ENCODE assay signal across 1 cellular context in the genomic region with DNA sequence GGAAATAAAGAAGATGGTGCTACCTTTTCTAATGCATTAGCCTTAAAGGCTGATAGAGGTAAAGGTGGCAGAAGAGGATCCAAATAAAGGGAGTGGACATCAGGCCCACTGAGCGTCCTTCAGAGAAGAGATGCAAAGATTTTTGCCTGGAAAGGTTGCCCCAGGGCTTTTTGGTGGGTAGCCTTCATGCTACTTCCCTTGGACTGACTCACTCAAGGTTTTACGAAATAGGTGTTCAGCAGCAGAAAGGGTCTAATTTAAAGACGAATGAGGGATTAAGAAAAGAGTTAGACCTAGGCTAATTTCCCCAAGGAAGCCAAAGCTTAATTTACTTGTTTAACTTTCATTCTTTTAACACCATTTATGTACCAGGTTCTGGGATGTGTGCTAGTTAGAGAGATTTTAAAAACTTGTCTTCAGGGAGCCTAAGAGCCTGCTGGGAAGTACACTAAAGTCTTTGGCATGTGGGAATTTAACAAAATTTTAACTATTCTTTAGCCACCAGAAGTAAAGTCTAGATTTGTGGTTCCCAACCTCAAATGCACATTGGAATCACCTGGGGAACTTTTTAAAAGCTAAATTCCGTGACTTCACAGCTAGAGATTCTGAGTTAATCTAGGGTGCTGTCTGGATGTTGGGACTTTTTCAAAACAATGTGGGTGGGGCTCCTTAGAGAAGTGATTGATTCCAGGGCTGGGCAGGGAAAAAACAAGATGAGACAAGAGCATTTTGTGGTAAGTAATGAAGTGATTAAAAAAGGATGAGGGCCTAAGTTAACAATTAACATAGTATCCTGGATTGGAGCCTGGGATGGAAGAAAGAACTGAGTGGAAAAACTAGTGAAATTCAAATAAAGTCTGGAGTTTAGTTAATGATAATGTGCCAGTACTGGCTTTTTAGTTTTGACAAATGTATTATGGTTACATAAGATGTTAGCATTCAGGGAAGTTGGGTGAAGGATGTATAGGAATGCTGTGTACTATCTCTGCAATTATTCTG.
TF ChIP-seq lines count a peak whose summit lies in the region.

No MANE protein-coding gene starts in this region.

TF ChIP-seq in IMR-90, 13 proteins besides CTCF, POLR2A, EP300 and RAD21:
- TF ChIP-seq FOS (IDR thresholded peaks at IDR 0.05; ENCODE audit: low read depth, low read length) = no peak
- TF ChIP-seq RCOR1 (IDR thresholded peaks at IDR 0.05; ENCODE audit: insufficient replicate concordance, low read length) = no peak
- TF ChIP-seq RFX5 (IDR thresholded peaks at IDR 0.05; ENCODE audit: low read depth, low read length) = no peak
- no peak for TF ChIP-seq MAZ (IDR thresholded peaks at IDR 0.05; ENCODE audit: borderline replicate concordance, low read depth, low read length)
- TF ChIP-seq CEBPB (IDR thresholded peaks at IDR 0.05; ENCODE audit: low read depth, low read length) = no peak
- TF ChIP-seq BHLHE40 (IDR thresholded peaks at IDR 0.05; ENCODE audit: low read depth, low read length) = no peak
- TF ChIP-seq, protein P1, sequence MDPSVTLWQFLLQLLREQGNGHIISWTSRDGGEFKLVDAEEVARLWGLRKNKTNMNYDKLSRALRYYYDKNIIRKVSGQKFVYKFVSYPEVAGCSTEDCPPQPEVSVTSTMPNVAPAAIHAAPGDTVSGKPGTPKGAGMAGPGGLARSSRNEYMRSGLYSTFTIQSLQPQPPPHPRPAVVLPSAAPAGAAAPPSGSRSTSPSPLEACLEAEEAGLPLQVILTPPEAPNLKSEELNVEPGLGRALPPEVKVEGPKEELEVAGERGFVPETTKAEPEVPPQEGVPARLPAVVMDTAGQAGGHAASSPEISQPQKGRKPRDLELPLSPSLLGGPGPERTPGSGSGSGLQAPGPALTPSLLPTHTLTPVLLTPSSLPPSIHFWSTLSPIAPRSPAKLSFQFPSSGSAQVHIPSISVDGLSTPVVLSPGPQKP (IDR thresholded peaks at IDR 0.05; ENCODE audit: borderline replicate concordance, low read depth, low read length) = no peak
- no peak for TF ChIP-seq MAFK (IDR thresholded peaks at IDR 0.05; ENCODE audit: low read depth, low read length)
